ENCODE assay signal across 1 cellular context in the genomic region with DNA sequence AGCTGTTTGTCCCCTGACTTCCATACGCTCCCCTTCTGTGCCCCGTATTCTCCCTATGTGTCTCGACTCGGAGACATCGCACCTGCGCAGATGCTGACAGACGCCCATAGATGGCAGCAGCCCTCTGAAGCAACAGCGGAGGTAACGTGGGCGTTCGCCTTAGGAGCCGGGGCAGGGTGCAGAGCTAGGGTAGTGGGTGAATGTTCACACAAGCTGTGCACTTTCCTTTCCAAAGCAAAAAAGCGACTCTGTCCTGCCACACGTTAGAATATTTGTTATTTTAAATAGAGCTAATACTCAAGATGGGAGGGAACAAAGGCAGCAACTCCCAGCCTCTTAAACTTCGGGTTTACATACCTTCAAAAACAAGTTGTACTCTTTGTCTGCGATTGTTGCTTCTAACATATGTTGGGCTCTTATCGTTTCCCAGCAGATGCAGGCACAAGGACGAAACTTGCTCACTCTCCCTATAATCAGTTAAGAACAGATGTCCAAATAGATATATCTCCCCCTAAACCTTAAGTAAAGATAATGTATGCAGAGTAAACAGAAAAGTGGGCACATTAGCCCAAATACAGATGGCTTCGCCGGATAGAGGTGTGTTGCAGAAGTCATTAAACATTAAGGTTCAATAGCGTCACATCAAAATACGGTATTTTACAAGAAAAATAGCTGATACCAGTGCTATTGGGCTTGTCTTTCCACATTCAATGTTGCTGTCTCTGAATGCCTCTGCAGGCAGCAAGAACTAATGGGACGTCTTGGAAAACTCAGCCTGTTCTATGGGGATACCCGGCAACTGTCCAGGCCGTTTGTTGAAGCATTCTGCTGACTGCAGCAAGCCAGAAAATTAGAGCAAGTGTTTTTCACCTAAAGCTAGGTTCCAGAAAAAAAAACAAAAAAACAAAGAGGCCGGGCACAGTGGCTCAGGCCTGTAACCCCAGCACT.
TF ChIP-seq lines count a peak whose summit lies in the region.

No MANE protein-coding gene starts in this region.

TF ChIP-seq in K562, 482 proteins besides CTCF, POLR2A, EP300 and RAD21 (continued from another document and continues in another):
- TF ChIP-seq, protein P1, sequence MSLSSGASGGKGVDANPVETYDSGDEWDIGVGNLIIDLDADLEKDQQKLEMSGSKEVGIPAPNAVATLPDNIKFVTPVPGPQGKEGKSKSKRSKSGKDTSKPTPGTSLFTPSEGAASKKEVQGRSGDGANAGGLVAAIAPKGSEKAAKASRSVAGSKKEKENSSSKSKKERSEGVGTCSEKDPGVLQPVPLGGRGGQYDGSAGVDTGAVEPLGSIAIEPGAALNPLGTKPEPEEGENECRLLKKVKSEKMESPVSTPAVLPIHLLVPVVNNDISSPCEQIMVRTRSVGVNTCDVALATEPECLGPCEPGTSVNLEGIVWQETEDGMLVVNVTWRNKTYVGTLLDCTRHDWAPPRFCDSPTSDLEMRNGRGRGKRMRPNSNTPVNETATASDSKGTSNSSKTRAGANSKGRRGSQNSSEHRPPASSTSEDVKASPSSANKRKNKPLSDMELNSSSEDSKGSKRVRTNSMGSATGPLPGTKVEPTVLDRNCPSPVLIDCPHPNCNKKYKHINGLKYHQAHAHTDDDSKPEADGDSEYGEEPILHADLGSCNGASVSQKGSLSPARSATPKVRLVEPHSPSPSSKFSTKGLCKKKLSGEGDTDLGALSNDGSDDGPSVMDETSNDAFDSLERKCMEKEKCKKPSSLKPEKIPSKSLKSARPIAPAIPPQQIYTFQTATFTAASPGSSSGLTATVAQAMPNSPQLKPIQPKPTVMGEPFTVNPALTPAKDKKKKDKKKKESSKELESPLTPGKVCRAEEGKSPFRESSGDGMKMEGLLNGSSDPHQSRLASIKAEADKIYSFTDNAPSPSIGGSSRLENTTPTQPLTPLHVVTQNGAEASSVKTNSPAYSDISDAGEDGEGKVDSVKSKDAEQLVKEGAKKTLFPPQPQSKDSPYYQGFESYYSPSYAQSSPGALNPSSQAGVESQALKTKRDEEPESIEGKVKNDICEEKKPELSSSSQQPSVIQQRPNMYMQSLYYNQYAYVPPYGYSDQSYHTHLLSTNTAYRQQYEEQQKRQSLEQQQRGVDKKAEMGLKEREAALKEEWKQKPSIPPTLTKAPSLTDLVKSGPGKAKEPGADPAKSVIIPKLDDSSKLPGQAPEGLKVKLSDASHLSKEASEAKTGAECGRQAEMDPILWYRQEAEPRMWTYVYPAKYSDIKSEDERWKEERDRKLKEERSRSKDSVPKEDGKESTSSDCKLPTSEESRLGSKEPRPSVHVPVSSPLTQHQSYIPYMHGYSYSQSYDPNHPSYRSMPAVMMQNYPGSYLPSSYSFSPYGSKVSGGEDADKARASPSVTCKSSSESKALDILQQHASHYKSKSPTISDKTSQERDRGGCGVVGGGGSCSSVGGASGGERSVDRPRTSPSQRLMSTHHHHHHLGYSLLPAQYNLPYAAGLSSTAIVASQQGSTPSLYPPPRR (CRISPR knock-in tag; IDR thresholded peaks at IDR 0.05; ENCODE audit: borderline replicate concordance): no peak
- TF ChIP-seq RCOR1 (IDR thresholded peaks at IDR 0.05; ENCODE audit: borderline replicate concordance in 1 of 2, low read depth in 2 of 2, low read length in 2 of 2) (peak; percentile 46 to 93; a peak in 3 of 4 replicates), ZNF197 (CRISPR knock-in tag; IDR thresholded peaks at IDR 0.05; ENCODE audit: low read depth) (peak; percentile 88), TOE1 (IDR thresholded peaks at IDR 0.05; ENCODE audit: borderline replicate concordance) (no peak), TOE1 (CRISPR knock-in tag; IDR thresholded peaks at IDR 0.05; ENCODE audit: borderline replicate concordance, low read depth) (no peak), ZNF184 (CRISPR knock-in tag; IDR thresholded peaks at IDR 0.05) (no peak), ZNF551 (CRISPR knock-in tag; IDR thresholded peaks at IDR 0.05) (no peak), ARID1B (IDR thresholded peaks at IDR 0.05) (peak; percentile 99), EZH2 (IDR thresholded peaks at IDR 0.05; ENCODE audit: borderline replicate concordance, low read depth, low read length) (peak; percentile 68; the same call in 1 of the 2 replicates), ZNF124 (CRISPR knock-in tag; IDR thresholded peaks at IDR 0.05) (no peak), CBFB (CRISPR knock-in tag; IDR thresholded peaks at IDR 0.05) (no peak), CHD2 (IDR thresholded peaks at IDR 0.05; ENCODE audit: low read depth, low read length) (no peak), ZSCAN32 (CRISPR knock-in tag; IDR thresholded peaks at IDR 0.05) (no peak), SIX5 (IDR thresholded peaks at IDR 0.05; ENCODE audit: borderline replicate concordance in 1 of 2, insufficient read depth in 1 of 2, low read depth in 1 of 2, low read length in 2 of 2) (no peak), MAZ (CRISPR knock-in tag; conservative IDR thresholded peaks at IDR 0.05 in 1 of 2, IDR thresholded peaks at IDR 0.05 in 1 of 2) (peak; percentile 23 to 46; a peak in 1 of 4 replicates), NONO (IDR thresholded peaks at IDR 0.05; ENCODE audit: low read depth in 2 of 2, low read length in 1 of 2) (peak in 1 of 2 experiments; percentile 72; a peak in 1 of 4 replicates), SAFB2 (IDR thresholded peaks at IDR 0.05; ENCODE audit: borderline replicate concordance, low read depth, low read length, severe bottlenecking) (no peak), ZNF766 (CRISPR knock-in tag; conservative IDR thresholded peaks at IDR 0.05) (peak; percentile 90), POLR2AphosphoS5 (IDR thresholded peaks at IDR 0.05; ENCODE audit: control insufficient read depth, insufficient read depth, low read depth, low read length) (peak; percentile 95), ELF1 (tag; IDR thresholded peaks at IDR 0.05) (no peak), TCF3 (CRISPR knock-in tag; IDR thresholded peaks at IDR 0.05) (peak; percentile 98), MTA3 (IDR thresholded peaks at IDR 0.05; ENCODE audit: borderline replicate concordance) (peak; percentile 86; the same call in 1 of the 2 replicates), MTA2 (IDR thresholded peaks at IDR 0.05; ENCODE audit: low read depth) (peak; percentile 99), HMGN3 (IDR thresholded peaks at IDR 0.05; ENCODE audit: borderline replicate concordance, extremely low read depth, insufficient read length, low read depth, low read length) (peak; percentile 73), NR3C1 (CRISPR knock-in tag; IDR thresholded peaks at IDR 0.05) (no peak), GATAD2B (IDR thresholded peaks at IDR 0.05; ENCODE audit: borderline replicate concordance) (peak; percentile 83), FOXJ2 (tag; IDR thresholded peaks at IDR 0.05) (peak; percentile 96), LEF1 (IDR thresholded peaks at IDR 0.05) (peak; percentile 97), GTF2E2 (tag; IDR thresholded peaks at IDR 0.05) (0 out of 2 replicates have a peak, but pooled peaks have one; percentile 43), XRCC3 (IDR thresholded peaks at IDR 0.05) (no peak), MYC (IDR thresholded peaks at IDR 0.05; ENCODE audit: low read depth, low read length) (peak; percentile 44; the same call in 1 of the 2 replicates), MYC (CRISPR knock-in tag; IDR thresholded peaks at IDR 0.05; ENCODE audit: borderline replicate concordance, low read depth) (no peak)
- TF ChIP-seq, protein P2, sequence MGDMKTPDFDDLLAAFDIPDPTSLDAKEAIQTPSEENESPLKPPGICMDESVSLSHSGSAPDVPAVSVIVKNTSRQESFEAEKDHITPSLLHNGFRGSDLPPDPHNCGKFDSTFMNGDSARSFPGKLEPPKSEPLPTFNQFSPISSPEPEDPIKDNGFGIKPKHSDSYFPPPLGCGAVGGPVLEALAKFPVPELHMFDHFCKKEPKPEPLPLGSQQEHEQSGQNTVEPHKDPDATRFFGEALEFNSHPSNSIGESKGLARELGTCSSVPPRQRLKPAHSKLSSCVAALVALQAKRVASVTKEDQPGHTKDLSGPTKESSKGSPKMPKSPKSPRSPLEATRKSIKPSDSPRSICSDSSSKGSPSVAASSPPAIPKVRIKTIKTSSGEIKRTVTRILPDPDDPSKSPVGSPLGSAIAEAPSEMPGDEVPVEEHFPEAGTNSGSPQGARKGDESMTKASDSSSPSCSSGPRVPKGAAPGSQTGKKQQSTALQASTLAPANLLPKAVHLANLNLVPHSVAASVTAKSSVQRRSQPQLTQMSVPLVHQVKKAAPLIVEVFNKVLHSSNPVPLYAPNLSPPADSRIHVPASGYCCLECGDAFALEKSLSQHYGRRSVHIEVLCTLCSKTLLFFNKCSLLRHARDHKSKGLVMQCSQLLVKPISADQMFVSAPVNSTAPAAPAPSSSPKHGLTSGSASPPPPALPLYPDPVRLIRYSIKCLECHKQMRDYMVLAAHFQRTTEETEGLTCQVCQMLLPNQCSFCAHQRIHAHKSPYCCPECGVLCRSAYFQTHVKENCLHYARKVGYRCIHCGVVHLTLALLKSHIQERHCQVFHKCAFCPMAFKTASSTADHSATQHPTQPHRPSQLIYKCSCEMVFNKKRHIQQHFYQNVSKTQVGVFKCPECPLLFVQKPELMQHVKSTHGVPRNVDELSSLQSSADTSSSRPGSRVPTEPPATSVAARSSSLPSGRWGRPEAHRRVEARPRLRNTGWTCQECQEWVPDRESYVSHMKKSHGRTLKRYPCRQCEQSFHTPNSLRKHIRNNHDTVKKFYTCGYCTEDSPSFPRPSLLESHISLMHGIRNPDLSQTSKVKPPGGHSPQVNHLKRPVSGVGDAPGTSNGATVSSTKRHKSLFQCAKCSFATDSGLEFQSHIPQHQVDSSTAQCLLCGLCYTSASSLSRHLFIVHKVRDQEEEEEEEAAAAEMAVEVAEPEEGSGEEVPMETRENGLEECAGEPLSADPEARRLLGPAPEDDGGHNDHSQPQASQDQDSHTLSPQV (IDR thresholded peaks at IDR 0.05): peak; percentile 20; the same call in 1 of the 2 replicates
- TF ChIP-seq, protein P3, sequence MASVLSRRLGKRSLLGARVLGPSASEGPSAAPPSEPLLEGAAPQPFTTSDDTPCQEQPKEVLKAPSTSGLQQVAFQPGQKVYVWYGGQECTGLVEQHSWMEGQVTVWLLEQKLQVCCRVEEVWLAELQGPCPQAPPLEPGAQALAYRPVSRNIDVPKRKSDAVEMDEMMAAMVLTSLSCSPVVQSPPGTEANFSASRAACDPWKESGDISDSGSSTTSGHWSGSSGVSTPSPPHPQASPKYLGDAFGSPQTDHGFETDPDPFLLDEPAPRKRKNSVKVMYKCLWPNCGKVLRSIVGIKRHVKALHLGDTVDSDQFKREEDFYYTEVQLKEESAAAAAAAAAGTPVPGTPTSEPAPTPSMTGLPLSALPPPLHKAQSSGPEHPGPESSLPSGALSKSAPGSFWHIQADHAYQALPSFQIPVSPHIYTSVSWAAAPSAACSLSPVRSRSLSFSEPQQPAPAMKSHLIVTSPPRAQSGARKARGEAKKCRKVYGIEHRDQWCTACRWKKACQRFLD (CRISPR knock-in tag; IDR thresholded peaks at IDR 0.05): peak; percentile 92
- TF ChIP-seq, protein P4, sequence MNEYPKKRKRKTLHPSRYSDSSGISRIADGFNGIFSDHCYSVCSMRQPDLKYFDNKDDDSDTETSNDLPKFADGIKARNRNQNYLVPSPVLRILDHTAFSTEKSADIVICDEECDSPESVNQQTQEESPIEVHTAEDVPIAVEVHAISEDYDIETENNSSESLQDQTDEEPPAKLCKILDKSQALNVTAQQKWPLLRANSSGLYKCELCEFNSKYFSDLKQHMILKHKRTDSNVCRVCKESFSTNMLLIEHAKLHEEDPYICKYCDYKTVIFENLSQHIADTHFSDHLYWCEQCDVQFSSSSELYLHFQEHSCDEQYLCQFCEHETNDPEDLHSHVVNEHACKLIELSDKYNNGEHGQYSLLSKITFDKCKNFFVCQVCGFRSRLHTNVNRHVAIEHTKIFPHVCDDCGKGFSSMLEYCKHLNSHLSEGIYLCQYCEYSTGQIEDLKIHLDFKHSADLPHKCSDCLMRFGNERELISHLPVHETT (CRISPR knock-in tag; conservative IDR thresholded peaks at IDR 0.05 in 1 of 2, IDR thresholded peaks at IDR 0.05 in 1 of 2): peak in 1 of 2 experiments; percentile 61; a peak in 1 of 4 replicates
- TF ChIP-seq, protein P5, sequence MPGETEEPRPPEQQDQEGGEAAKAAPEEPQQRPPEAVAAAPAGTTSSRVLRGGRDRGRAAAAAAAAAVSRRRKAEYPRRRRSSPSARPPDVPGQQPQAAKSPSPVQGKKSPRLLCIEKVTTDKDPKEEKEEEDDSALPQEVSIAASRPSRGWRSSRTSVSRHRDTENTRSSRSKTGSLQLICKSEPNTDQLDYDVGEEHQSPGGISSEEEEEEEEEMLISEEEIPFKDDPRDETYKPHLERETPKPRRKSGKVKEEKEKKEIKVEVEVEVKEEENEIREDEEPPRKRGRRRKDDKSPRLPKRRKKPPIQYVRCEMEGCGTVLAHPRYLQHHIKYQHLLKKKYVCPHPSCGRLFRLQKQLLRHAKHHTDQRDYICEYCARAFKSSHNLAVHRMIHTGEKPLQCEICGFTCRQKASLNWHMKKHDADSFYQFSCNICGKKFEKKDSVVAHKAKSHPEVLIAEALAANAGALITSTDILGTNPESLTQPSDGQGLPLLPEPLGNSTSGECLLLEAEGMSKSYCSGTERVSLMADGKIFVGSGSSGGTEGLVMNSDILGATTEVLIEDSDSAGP (CRISPR knock-in tag; IDR thresholded peaks at IDR 0.05): no peak
- TF ChIP-seq, protein P6, sequence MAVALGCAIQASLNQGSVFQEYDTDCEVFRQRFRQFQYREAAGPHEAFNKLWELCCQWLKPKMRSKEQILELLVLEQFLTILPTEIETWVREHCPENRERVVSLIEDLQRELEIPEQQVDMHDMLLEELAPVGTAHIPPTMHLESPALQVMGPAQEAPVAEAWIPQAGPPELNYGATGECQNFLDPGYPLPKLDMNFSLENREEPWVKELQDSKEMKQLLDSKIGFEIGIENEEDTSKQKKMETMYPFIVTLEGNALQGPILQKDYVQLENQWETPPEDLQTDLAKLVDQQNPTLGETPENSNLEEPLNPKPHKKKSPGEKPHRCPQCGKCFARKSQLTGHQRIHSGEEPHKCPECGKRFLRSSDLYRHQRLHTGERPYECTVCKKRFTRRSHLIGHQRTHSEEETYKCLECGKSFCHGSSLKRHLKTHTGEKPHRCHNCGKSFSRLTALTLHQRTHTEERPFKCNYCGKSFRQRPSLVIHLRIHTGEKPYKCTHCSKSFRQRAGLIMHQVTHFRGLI (CRISPR knock-in tag; IDR thresholded peaks at IDR 0.05): 0 out of 2 replicates have a peak, but pooled peaks have one; percentile 49
- TF ChIP-seq, protein P7, sequence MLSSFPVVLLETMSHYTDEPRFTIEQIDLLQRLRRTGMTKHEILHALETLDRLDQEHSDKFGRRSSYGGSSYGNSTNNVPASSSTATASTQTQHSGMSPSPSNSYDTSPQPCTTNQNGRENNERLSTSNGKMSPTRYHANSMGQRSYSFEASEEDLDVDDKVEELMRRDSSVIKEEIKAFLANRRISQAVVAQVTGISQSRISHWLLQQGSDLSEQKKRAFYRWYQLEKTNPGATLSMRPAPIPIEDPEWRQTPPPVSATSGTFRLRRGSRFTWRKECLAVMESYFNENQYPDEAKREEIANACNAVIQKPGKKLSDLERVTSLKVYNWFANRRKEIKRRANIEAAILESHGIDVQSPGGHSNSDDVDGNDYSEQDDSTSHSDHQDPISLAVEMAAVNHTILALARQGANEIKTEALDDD (IDR thresholded peaks at IDR 0.05): 0 out of 2 replicates have a peak, but pooled peaks have one; percentile 46
- TF ChIP-seq, protein P8, sequence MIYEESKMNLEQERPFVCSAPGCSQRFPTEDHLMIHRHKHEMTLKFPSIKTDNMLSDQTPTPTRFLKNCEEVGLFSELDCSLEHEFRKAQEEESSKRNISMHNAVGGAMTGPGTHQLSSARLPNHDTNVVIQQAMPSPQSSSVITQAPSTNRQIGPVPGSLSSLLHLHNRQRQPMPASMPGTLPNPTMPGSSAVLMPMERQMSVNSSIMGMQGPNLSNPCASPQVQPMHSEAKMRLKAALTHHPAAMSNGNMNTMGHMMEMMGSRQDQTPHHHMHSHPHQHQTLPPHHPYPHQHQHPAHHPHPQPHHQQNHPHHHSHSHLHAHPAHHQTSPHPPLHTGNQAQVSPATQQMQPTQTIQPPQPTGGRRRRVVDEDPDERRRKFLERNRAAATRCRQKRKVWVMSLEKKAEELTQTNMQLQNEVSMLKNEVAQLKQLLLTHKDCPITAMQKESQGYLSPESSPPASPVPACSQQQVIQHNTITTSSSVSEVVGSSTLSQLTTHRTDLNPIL (CRISPR knock-in tag; IDR thresholded peaks at IDR 0.05): peak; percentile 48; the same call in 1 of the 2 replicates
